ENCODE assay signal across 8 cellular contexts in the genomic region with DNA sequence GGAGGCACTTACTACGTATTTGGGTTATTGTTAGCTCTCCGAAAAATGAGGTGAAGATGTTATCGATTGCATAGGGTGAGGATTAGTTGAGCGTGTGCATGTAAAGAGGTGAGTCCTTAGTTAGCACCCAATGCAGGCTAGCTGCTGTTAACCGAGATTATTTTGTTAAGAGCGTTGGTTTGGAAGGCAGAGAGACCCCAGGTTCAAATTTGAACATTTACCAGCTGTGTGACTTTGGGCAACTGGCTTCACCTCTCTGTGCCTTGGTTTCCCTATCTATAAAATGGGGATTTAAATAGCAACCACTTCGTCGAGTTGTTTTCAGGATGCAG. TPM values are rescaled to one million over a fixed set of nuclear protein-coding genes. Genes with fewer than 3 reads are reported as not detected.
A peak's percentile ranks its signal among the peaks of the same experiment; 100 is the strongest.
DNase-seq lines count a peak whose midpoint lies in the region; ATAC-seq and TF ChIP-seq lines count a peak whose summit lies in the region.

No MANE protein-coding gene starts in this region.

- ATAC-seq in memory B cell (ENCODE audit: low read depth) (no peak), GM21619 (IDR thresholded peaks at IDR 0.05; ENCODE audit: unreplicated experiment) (no peak)

- peak overlapping the region; percentile 66 for H3K27ac Mint-ChIP-seq in memory B cell

- intact Hi-C loops in left ventricle myocardium inferior (cut with micrococcal nuclease) = no loop called here
- intact Hi-C loops in cardiac septum (cut with DNase I) = loop anchor here (2.0 to 5.0 kb wide), 3 partner anchors 97 to 430 kb away; partner anchors contain the start of gene CATSPERG
- intact Hi-C loops in ascending aorta (cut with DNase I) = loop anchor here (1.0 to 10.0 kb wide), 2 partner anchors 97 to 477 kb away; partner anchors contain the start of genes GGN and SPRED3

- H3K27ac ChIP-seq in left ventricle myocardium inferior (replicated peaks) = peak overlapping the region; percentile 83
- no peak overlapping the region for H3K27ac ChIP-seq in ascending aorta

- H3K27me3 Mint-ChIP-seq in memory B cell = no peaks in the 10 kb centered on the region

- peaks cover 6% of the 10 kb centered on the region for H3K36me3 Mint-ChIP-seq in memory B cell

- H3K4me3 ChIP-seq in left ventricle myocardium inferior = peak overlapping the region; percentile 99
- H3K4me3 ChIP-seq in ascending aorta = peak overlapping the region; percentile 68 to 99

- DNase-seq in left ventricle myocardium inferior = no peak
- no peak for DNase-seq in cardiac septum (ENCODE audit: low spot score)
- DNase-seq in ascending aorta (ENCODE audit: low spot score in 2 of 2) = no peak
- DNase-seq in memory B cell (ENCODE audit: low spot score in 2 of 2) = no peak
- DNase-seq in C1 segment of cervical spinal cord (lab: John Stamatoyannopoulos, UW) = no peak
- no peak for DNase-seq in mesenteric fat pad (ENCODE audit: low spot score)
- no peak for DNase-seq in SIG-M5 (lab: John Stamatoyannopoulos, UW)

- peaks cover 25% of the 10 kb centered on the region for H3K4me1 ChIP-seq in left ventricle myocardium inferior
- peaks cover 0 to 4% of the 10 kb centered on the region in 2 donors for H3K4me1 ChIP-seq in ascending aorta

- H3K4me1 Mint-ChIP-seq in memory B cell = peaks cover 47% of the 10 kb centered on the region

- peak overlapping the region; percentile 85 for H3K4me3 Mint-ChIP-seq in memory B cell

- H3K9me3 Mint-ChIP-seq in memory B cell = no peaks in the 10 kb centered on the region

- H3K27me3 ChIP-seq in left ventricle myocardium inferior (ENCODE audit: low read depth) (no peaks in the 10 kb centered on the region), ascending aorta (no peaks in the 10 kb centered on the region)

- H3K9me3 ChIP-seq in left ventricle myocardium inferior (replicated peaks) (no peaks in the 10 kb centered on the region), ascending aorta (no peaks in the 10 kb centered on the region)

- no peak for TF ChIP-seq CTCF in left ventricle myocardium inferior (IDR thresholded peaks at IDR 0.05; ENCODE audit: borderline replicate concordance)
- no peak for TF ChIP-seq CTCF in ascending aorta (IDR thresholded peaks at IDR 0.05)

- H3K36me3 ChIP-seq in left ventricle myocardium inferior (no peaks in the 10 kb centered on the region), ascending aorta (no peaks in the 10 kb centered on the region)

RNA-seq across cellular contexts. Expression of gene SIPA1L3, which starts 0.7 kb away (rescaled TPM):
- total RNA-seq in left ventricle myocardium inferior (8.8 TPM), cardiac septum (14.0 TPM), ascending aorta (27.1 TPM), mesenteric fat pad (16.1 TPM)

RNA-seq across cellular contexts. Expression of gene WDR87, which starts 1.3 kb away (rescaled TPM):
- not detected for total RNA-seq in left ventricle myocardium inferior
- not detected for total RNA-seq in cardiac septum
- total RNA-seq in ascending aorta = not detected
- not detected for total RNA-seq in mesenteric fat pad
